ENCODE assay signal across 8 cellular contexts in the genomic region with DNA sequence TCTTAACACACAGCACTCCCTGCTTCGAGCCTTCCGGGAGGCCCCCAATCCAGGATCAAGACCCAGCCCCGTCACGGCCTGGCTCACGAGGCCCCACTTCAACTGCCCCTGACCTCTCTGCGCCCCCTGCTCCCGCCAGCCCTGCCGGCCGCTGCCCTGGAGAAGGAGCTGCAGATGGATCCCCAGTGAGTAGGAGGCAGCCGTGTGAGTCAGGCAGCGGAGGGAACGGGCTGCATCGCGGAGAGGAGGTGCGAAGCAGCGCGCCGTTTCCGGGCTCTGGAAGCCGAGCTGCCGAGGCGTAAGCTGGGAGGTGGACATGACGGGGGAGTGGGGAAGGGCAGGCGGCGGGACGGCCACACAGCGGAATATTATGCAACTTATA.
DNase-seq lines count a peak whose midpoint lies in the region; ATAC-seq and TF ChIP-seq lines count a peak whose summit lies in the region.

No MANE protein-coding gene starts in this region.

- CTCF ChIA-PET in RWPE1 (lab: Yijun Ruan, JAX) = interaction anchor here (0.5 to 1.1 kb wide), 5 partner anchors 88 to 704 kb away, joined by 3 to 6 read pairs (median 4); a partner anchor contains a TSS

- H3K4me1 ChIP-seq in sigmoid colon (peaks cover 0 to 24% (median 24%) of the 10 kb centered on the region in 4 donors), BE2C (peaks cover 12% of the 10 kb centered on the region), esophagus muscularis mucosa (peaks cover 18 to 26% (median 25%) of the 10 kb centered on the region in 4 donors)

- WGBS in sigmoid colon, 2 donors = 3 to 5% methylated on average over 27 of the region's 27 CpGs
- WGBS in esophagus muscularis mucosa = 3% methylated on average over 20 of the region's 27 CpGs

- H3K36me3 ChIP-seq in sigmoid colon (no peaks in the 10 kb centered on the region), BE2C (no peaks in the 10 kb centered on the region), esophagus muscularis mucosa (no peaks in the 10 kb centered on the region)

- peak; percentile 81 for DNase-seq in ELR (ENCODE audit: low read depth)
- peak; percentile 79 for DNase-seq in RWPE1 (ENCODE audit: low spot score)
- DNase-seq in head of caudate nucleus = peak in 39 of 42 donors; percentile 13 to 75 (median 47)
- peak; percentile 63 for DNase-seq in sigmoid colon
- no peak for DNase-seq in BE2C
- DNase-seq in esophagus muscularis mucosa (ENCODE audit: extremely low spot score) = no peak

- POLR2A ChIA-PET in RWPE1 (lab: Yijun Ruan, JAX; ENCODE audit: low non-redundant PET) = interaction anchor here (0.6 to 1.3 kb wide), 3 partner anchors 16 to 995 kb away, joined by 3 to 4 read pairs (median 3); no protein-coding TSS in a partner anchor

- H3K27ac ChIP-seq in RWPE1 = peak overlapping the region; percentile 90
- no peak overlapping the region for H3K27ac ChIP-seq in sigmoid colon
- no peak overlapping the region for H3K27ac ChIP-seq in esophagus muscularis mucosa (replicated peaks in 1 of 4)

- H3K27me3 ChIP-seq in sigmoid colon = peaks cover 30 to 72% (median 48%) of the 10 kb centered on the region in 3 donors
- H3K27me3 ChIP-seq in BE2C = no peaks in the 10 kb centered on the region
- peaks cover 0 to 75% (median 53%) of the 10 kb centered on the region in 4 donors for H3K27me3 ChIP-seq in esophagus muscularis mucosa

- H3K9me3 ChIP-seq in sigmoid colon (no peaks in the 10 kb centered on the region), BE2C (no peaks in the 10 kb centered on the region), esophagus muscularis mucosa (no peaks in the 10 kb centered on the region)

- H3K4me3 ChIP-seq in sigmoid colon (no peak overlapping the region), BE2C (ENCODE audit: low read depth, low read length) (no peak overlapping the region), esophagus muscularis mucosa (peak overlapping the region in 2 of 4 donors; percentile 15 to 25)

- intact Hi-C loops in head of caudate nucleus (cut with DNase I) = loop anchor here (5.0 kb wide), 1 partner anchor 780 kb away; no protein-coding TSS in a partner anchor
- intact Hi-C loops in sigmoid colon (cut with DNase I) = loop anchor here (5.0 kb wide), 2 partner anchors 475 to 705 kb away; a partner anchor contains a TSS
- intact Hi-C loops in esophagus muscularis mucosa (cut with DNase I) = loop anchor here (5.0 kb wide), 1 partner anchor 475 kb away; a partner anchor contains a TSS

- ATAC-seq in HG03039 (IDR thresholded peaks at IDR 0.05; ENCODE audit: unreplicated experiment) (no peak), GM18909 (IDR thresholded peaks at IDR 0.05; ENCODE audit: poor library complexity, unreplicated experiment) (no peak)

- TF ChIP-seq POLR2A in sigmoid colon (IDR thresholded peaks at IDR 0.05) (no peak), esophagus muscularis mucosa (IDR thresholded peaks at IDR 0.05; ENCODE audit: low read depth) (no peak)

- TF ChIP-seq EP300 in sigmoid colon (IDR thresholded peaks at IDR 0.05) (no peak), esophagus muscularis mucosa (IDR thresholded peaks at IDR 0.05) (no peak)

- TF ChIP-seq CTCF in RWPE1 (conservative IDR thresholded peaks at IDR 0.05; ENCODE audit: low read depth) = no peak
- TF ChIP-seq CTCF in sigmoid colon (IDR thresholded peaks at IDR 0.05) = no peak
- no peak for TF ChIP-seq CTCF in BE2C (IDR thresholded peaks at IDR 0.05; ENCODE audit: low read depth, low read length)
- TF ChIP-seq CTCF in esophagus muscularis mucosa (IDR thresholded peaks at IDR 0.05) = no peak

Comparison
In these comparisons a context has a peak if more than half of its experiments do, and no peak if none do; other contexts are left out.
1. DNase-seq: peak in ELR (single experiment), RWPE1 (single experiment), head of caudate nucleus (39 of 42) and sigmoid colon (single experiment); none in BE2C (single experiment) and esophagus muscularis mucosa (single experiment).